Comparison of ENCODE assay signal across 24 cellular contexts in genomic region chr2:221558107-221558506, GRCh38. TPM values are rescaled to one million over a fixed set of nuclear protein-coding genes. Genes with fewer than 3 reads are reported as not detected.
A peak's percentile ranks its signal among the peaks of the same experiment; 100 is the strongest.
DNase-seq lines count a peak whose midpoint lies in the region; ATAC-seq and TF ChIP-seq lines count a peak whose summit lies in the region.
"Had no signal": no experiment of that assay in that cellular context is flagged by ENCODE, and none has a peak within 500 bp of the region (broad histone marks: within the 10 kb centered on the region; RNA-seq: fewer than 3 reads in every experiment).

No MANE protein-coding gene starts in this region.

- H3K36me3 ChIP-seq in Loucy (ENCODE audit: insufficient read depth, low read length) (no peaks in the 10 kb centered on the region), neural cell (ENCODE audit: insufficient read depth, low read length) (no peaks in the 10 kb centered on the region)
- H3K36me3 ChIP-seq: BE2C; BLaER1 treated with 17β-estradiol and CSF1 and Interleukin-3, amounts not matched to agents 10 nM and 100 nM had no signal

- POLR2A ChIA-PET in T-cell (lab: Charles Lee) = interaction anchor here in 1 of 2 donors (0.8 kb wide), 1 partner anchor 12 kb away, joined by 4 read pairs; no protein-coding TSS in a partner anchor

- H3K27me3 ChIP-seq in Loucy (ENCODE audit: insufficient read depth, low read length, poor library complexity, severe bottlenecking) (no peaks in the 10 kb centered on the region), neural cell (ENCODE audit: insufficient read depth, low read depth, low read length) (no peaks in the 10 kb centered on the region)
- H3K27me3 ChIP-seq: BE2C; BLaER1 treated with 17β-estradiol and CSF1 and Interleukin-3, amounts not matched to agents 10 nM and 100 nM had no signal

- H3K9me2 ChIP-seq in Loucy (replicated peaks; ENCODE audit: low read depth, low read length) (no peaks in the 10 kb centered on the region), neural cell (ENCODE audit: insufficient read depth, low read length) (no peaks in the 10 kb centered on the region)

- TF ChIP-seq CTCF in Loucy (conservative IDR thresholded peaks at IDR 0.05; ENCODE audit: low read length) (no peak), neural cell (IDR thresholded peaks at IDR 0.05; ENCODE audit: poor library complexity, severe bottlenecking) (no peak), glutamatergic neuron (IDR thresholded peaks at IDR 0.05; ENCODE audit: partially characterized antibody, unreplicated experiment) (no peak)

- H3K4me1 Mint-ChIP-seq in activated T-helper 17 cell treated with anti-CD3 and anti-CD28 coated beads, Interleukin-2, amount 50 U/mL, for 72 hours = peaks cover 32% of the 10 kb centered on the region
- H3K4me1 Mint-ChIP-seq in stimulated activated memory B cell treated with anti-CD40 and anti-IgM and Interleukin-4, amounts not matched to agents 10 μg/mL and 1 μg/mL and 100 μg/mL, for 72 hours = peaks cover 27% of the 10 kb centered on the region
- H3K4me1 Mint-ChIP-seq in T-cell (peaks cover 31 to 75% (median 50%) of the 10 kb centered on the region in 3 donors), glutamatergic neuron (ENCODE audit: low read depth, unreplicated experiment) (peaks cover 50% of the 10 kb centered on the region)
- H3K4me1 Mint-ChIP-seq: CD14-positive monocyte had no signal

- peaks cover 13% of the 10 kb centered on the region for H3K36me3 Mint-ChIP-seq in activated T-helper 17 cell treated with anti-CD3 and anti-CD28 coated beads, Interleukin-2, amount 50 U/mL, for 72 hours (ENCODE audit: low read depth)
- no peaks in the 10 kb centered on the region for H3K36me3 Mint-ChIP-seq in stimulated activated memory B cell treated with anti-CD40 and anti-IgM and Interleukin-4, amounts not matched to agents 10 μg/mL and 1 μg/mL and 100 μg/mL, for 72 hours
- peaks cover 25% of the 10 kb centered on the region for H3K36me3 Mint-ChIP-seq in T-cell
- H3K36me3 Mint-ChIP-seq in glutamatergic neuron (ENCODE audit: unreplicated experiment) = no peaks in the 10 kb centered on the region
- H3K36me3 Mint-ChIP-seq: CD14-positive monocyte had no signal

- peak overlapping the region; percentile 53 for H3K27ac Mint-ChIP-seq in activated T-helper 17 cell treated with anti-CD3 and anti-CD28 coated beads, Interleukin-2, amount 50 U/mL, for 72 hours
- peak overlapping the region; percentile 25 for H3K27ac Mint-ChIP-seq in stimulated activated memory B cell treated with anti-CD40 and anti-IgM and Interleukin-4, amounts not matched to agents 10 μg/mL and 1 μg/mL and 100 μg/mL, for 72 hours
- H3K27ac Mint-ChIP-seq in T-cell (no peak overlapping the region), glutamatergic neuron (ENCODE audit: unreplicated experiment) (no peak overlapping the region)
- H3K27ac Mint-ChIP-seq: CD14-positive monocyte; CD4-positive, alpha-beta T cell; CD8-positive, alpha-beta memory T cell had no signal

- H3K4me3 Mint-ChIP-seq in activated T-helper 17 cell treated with anti-CD3 and anti-CD28 coated beads, Interleukin-2, amount 50 U/mL, for 72 hours = peak overlapping the region; percentile 56
- H3K4me3 Mint-ChIP-seq in stimulated activated memory B cell treated with anti-CD40 and anti-IgM and Interleukin-4, amounts not matched to agents 10 μg/mL and 1 μg/mL and 100 μg/mL, for 72 hours = peak overlapping the region; percentile 1
- H3K4me3 Mint-ChIP-seq in T-cell (no peak overlapping the region), glutamatergic neuron (ENCODE audit: unreplicated experiment) (no peak overlapping the region)
- H3K4me3 Mint-ChIP-seq: CD14-positive monocyte; CD4-positive, alpha-beta T cell; CD8-positive, alpha-beta memory T cell had no signal

- DNase-seq in T-cell (no peak), glutamatergic neuron (no peak)
- DNase-seq: 8988T; ACHN; AML-193; BE2C; CD4-positive, alpha-beta T cell; CD8-positive, alpha-beta memory T cell; DMS 273 treated with DMSO at 0.1 percent for 48 hours; DMS79; EL; GDM1; GM23248; H7; HCEC 1CT had no signal

- no peak for TF ChIP-seq EP300 in neural cell (conservative IDR thresholded peaks at IDR 0.05; ENCODE audit: poor library complexity, severe bottlenecking)

- CTCF ChIA-PET in T-cell (lab: Charles Lee) = interaction anchor here in 1 of 2 donors (0.6 to 1.6 kb wide), 2 partner anchors 15 to 50 kb away, joined by 4 to 5 read pairs; no protein-coding TSS in a partner anchor

- H3K4me2 ChIP-seq in Loucy (ENCODE audit: low read depth, low read length, poor library complexity, severe bottlenecking) = peak overlapping the region; percentile 68
- H3K4me2 ChIP-seq in neural cell (ENCODE audit: low read length) = peak overlapping the region; percentile 50
- H3K4me2 ChIP-seq: A549 had no signal

- peak overlapping the region; percentile 52 for H3K9ac ChIP-seq in Loucy (ENCODE audit: low read depth, low read length, poor library complexity, severe bottlenecking)
- H3K9ac ChIP-seq in neural cell (ENCODE audit: low read length) = peak overlapping the region; percentile 34
- H3K9ac ChIP-seq: BLaER1 treated with 17β-estradiol and CSF1 and Interleukin-3, amounts not matched to agents 10 nM and 100 nM; GM23248 had no signal

- no peaks in the 10 kb centered on the region for H3K27me3 Mint-ChIP-seq in activated T-helper 17 cell treated with anti-CD3 and anti-CD28 coated beads, Interleukin-2, amount 50 U/mL, for 72 hours
- no peaks in the 10 kb centered on the region for H3K27me3 Mint-ChIP-seq in stimulated activated memory B cell treated with anti-CD40 and anti-IgM and Interleukin-4, amounts not matched to agents 10 μg/mL and 1 μg/mL and 100 μg/mL, for 72 hours
- H3K27me3 Mint-ChIP-seq in T-cell (no peaks in the 10 kb centered on the region), glutamatergic neuron (ENCODE audit: unreplicated experiment) (no peaks in the 10 kb centered on the region)
- H3K27me3 Mint-ChIP-seq: CD4-positive, alpha-beta T cell; CD8-positive, alpha-beta memory T cell had no signal

- H3K27ac ChIP-seq in neural cell (ENCODE audit: low read length) = no peak overlapping the region
- H3K27ac ChIP-seq: A549; BLaER1 treated with 17β-estradiol and CSF1 and Interleukin-3, amounts not matched to agents 10 nM and 100 nM; GM23248 had no signal

- no peaks in the 10 kb centered on the region for H3F3A ChIP-seq in Loucy (ENCODE audit: low read depth)
- H3F3A ChIP-seq in neural cell (ENCODE audit: insufficient read depth, low read length, poor library complexity, severe bottlenecking) = peaks cover 2% of the 10 kb centered on the region

- no peaks in the 10 kb centered on the region for H3K9me3 ChIP-seq in Loucy (ENCODE audit: insufficient read depth, low read depth, low read length)
- no peaks in the 10 kb centered on the region for H3K9me3 ChIP-seq in neural cell (ENCODE audit: low read length)
- H3K9me3 ChIP-seq: A549; BE2C; BLaER1 treated with 17β-estradiol and CSF1 and Interleukin-3, amounts not matched to agents 10 nM and 100 nM had no signal

- H3K4me3 ChIP-seq in Loucy (ENCODE audit: low read length, poor library complexity, severe bottlenecking) (peak overlapping the region; percentile 15), neural cell (ENCODE audit: low read length) (peak overlapping the region; percentile 37)
- H3K4me3 ChIP-seq: A549; BLaER1 treated with 17β-estradiol and CSF1 and Interleukin-3, amounts not matched to agents 10 nM and 100 nM; GM12878; GM23248 had no signal

- peak overlapping the region; percentile 47 for H2AFZ ChIP-seq in Loucy (ENCODE audit: low read length)
- H2AFZ ChIP-seq in neural cell (ENCODE audit: low read depth, low read length) = no peak overlapping the region
- H2AFZ ChIP-seq: GM23248 had no signal

- TF ChIP-seq RAD21 in neural cell (conservative IDR thresholded peaks at IDR 0.05) = no peak

- H3K79me2 ChIP-seq in Loucy (ENCODE audit: insufficient read depth, low read length) (peaks cover 11% of the 10 kb centered on the region), neural cell (replicated peaks; ENCODE audit: insufficient read depth, low read length) (peaks cover 79% of the 10 kb centered on the region)

- H4K20me1 ChIP-seq in Loucy (ENCODE audit: insufficient read depth, low read length, poor library complexity, severe bottlenecking) = no peaks in the 10 kb centered on the region
- H4K20me1 ChIP-seq in neural cell (ENCODE audit: insufficient read depth) = no peaks in the 10 kb centered on the region
- H4K20me1 ChIP-seq: BLaER1 treated with 17β-estradiol and CSF1 and Interleukin-3, amounts not matched to agents 10 nM and 100 nM had no signal

- ATAC-seq in activated T-helper 17 cell treated with anti-CD3 and anti-CD28 coated beads, Interleukin-2, amount 50 U/mL, for 72 hours (replicated peaks) = no peak
- ATAC-seq in stimulated activated memory B cell treated with anti-CD40 and anti-IgM and Interleukin-4, amounts not matched to agents 10 μg/mL and 1 μg/mL and 100 μg/mL, for 72 hours = no peak
- ATAC-seq in GM21526 (IDR thresholded peaks at IDR 0.05; ENCODE audit: low FRiP score, unreplicated experiment) = no peak
- no peak for ATAC-seq in T-cell (replicated peaks in 1 of 4)
- ATAC-seq: A549, GM12878 had no signal

- H3K9me3 Mint-ChIP-seq in activated T-helper 17 cell treated with anti-CD3 and anti-CD28 coated beads, Interleukin-2, amount 50 U/mL, for 72 hours = no peaks in the 10 kb centered on the region
- H3K9me3 Mint-ChIP-seq in stimulated activated memory B cell treated with anti-CD40 and anti-IgM and Interleukin-4, amounts not matched to agents 10 μg/mL and 1 μg/mL and 100 μg/mL, for 72 hours = no peaks in the 10 kb centered on the region
- no peaks in the 10 kb centered on the region for H3K9me3 Mint-ChIP-seq in T-cell
- H3K9me3 Mint-ChIP-seq in glutamatergic neuron (ENCODE audit: unreplicated experiment) = peaks cover 6% of the 10 kb centered on the region
- H3K9me3 Mint-ChIP-seq: CD4-positive, alpha-beta T cell; CD8-positive, alpha-beta memory T cell had no signal

- H3K4me1 ChIP-seq in Loucy (ENCODE audit: insufficient read depth, low read length, poor library complexity, severe bottlenecking) = peaks cover 65% of the 10 kb centered on the region
- H3K4me1 ChIP-seq: A549, BE2C had no signal

TF ChIP-seq in neural cell, 6 proteins besides CTCF, POLR2A, EP300 and RAD21 (continues in another document):
- TF ChIP-seq MXI1 (conservative IDR thresholded peaks at IDR 0.05; ENCODE audit: poor library complexity, severe bottlenecking) (no peak), EZH2 (IDR thresholded peaks at IDR 0.05; ENCODE audit: borderline replicate concordance, insufficient read depth, low read length, poor library complexity, severe bottlenecking) (no peak)

RNA-seq across cellular contexts. Expression of gene EPHA4, which starts 14.0 kb away (rescaled TPM):
- total RNA-seq in activated T-helper 17 cell treated with anti-CD3 and anti-CD28 coated beads, Interleukin-2, amount 50 U/mL, for 72 hours = 10 to 100 TPM in 1 of 2 donors, 1 to 10 TPM in 1; 8.0 to 13.8 TPM
- 71.1 and 99.5 TPM in 2 replicates for polyA plus RNA-seq in neural cell
- polyA minus RNA-seq in neural cell = 129 and 157 TPM in 2 replicates
- total RNA-seq in T-cell (10 to 100 TPM; 47.2 to 93.9 (median 58.0) TPM), glutamatergic neuron (ENCODE audit: unreplicated experiment) (57.2 TPM)

Comparison
In these comparisons a context has a peak if more than half of its experiments do, and no peak if none do; other contexts are left out.
1. H3K27ac Mint-ChIP-seq: peak in activated T-helper 17 cell treated with anti-CD3 and anti-CD28 coated beads, Interleukin-2, amount 50 U/mL, for 72 hours (single experiment) and stimulated activated memory B cell treated with anti-CD40 and anti-IgM and Interleukin-4, amounts not matched to agents 10 μg/mL and 1 μg/mL and 100 μg/mL, for 72 hours (single experiment); none in T-cell (0 of 2) and glutamatergic neuron (single experiment).
2. H3K4me3 Mint-ChIP-seq: peak in activated T-helper 17 cell treated with anti-CD3 and anti-CD28 coated beads, Interleukin-2, amount 50 U/mL, for 72 hours (single experiment) and stimulated activated memory B cell treated with anti-CD40 and anti-IgM and Interleukin-4, amounts not matched to agents 10 μg/mL and 1 μg/mL and 100 μg/mL, for 72 hours (single experiment); none in T-cell (0 of 3) and glutamatergic neuron (single experiment).